1 cellular context compared by ENCODE assay signal in the genomic region with DNA sequence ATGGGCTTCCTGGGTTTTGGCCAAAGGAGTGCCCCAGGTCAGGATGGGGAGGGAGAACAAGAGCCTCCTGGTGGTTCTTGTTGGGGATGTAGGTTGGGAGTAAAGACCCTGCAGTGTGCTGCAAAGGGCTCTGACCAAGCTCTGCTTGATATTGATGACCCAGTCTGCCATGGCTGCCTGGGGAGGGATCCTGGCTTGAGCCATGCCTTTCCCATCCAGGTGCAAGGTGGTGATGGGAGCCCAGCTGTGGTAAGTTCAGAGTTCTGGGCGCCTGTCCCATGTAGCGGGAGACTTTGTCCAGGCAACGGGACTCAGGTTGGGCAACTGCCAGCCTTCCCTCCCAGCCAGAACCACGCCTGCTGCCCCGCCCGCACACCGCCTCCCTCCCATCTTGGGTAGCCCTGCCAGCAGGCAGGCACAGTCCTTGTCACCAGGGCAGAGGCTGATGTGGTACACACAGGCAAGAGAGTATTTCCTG.
TF ChIP-seq lines count a peak whose summit lies in the region.

No MANE protein-coding gene starts in this region.

TF ChIP-seq in IMR-90, 13 proteins besides CTCF, POLR2A, EP300 and RAD21 (continued from another document):
- TF ChIP-seq, protein P1, sequence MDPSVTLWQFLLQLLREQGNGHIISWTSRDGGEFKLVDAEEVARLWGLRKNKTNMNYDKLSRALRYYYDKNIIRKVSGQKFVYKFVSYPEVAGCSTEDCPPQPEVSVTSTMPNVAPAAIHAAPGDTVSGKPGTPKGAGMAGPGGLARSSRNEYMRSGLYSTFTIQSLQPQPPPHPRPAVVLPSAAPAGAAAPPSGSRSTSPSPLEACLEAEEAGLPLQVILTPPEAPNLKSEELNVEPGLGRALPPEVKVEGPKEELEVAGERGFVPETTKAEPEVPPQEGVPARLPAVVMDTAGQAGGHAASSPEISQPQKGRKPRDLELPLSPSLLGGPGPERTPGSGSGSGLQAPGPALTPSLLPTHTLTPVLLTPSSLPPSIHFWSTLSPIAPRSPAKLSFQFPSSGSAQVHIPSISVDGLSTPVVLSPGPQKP (IDR thresholded peaks at IDR 0.05; ENCODE audit: borderline replicate concordance, low read depth, low read length), result no peak
- no peak for TF ChIP-seq MAFK (IDR thresholded peaks at IDR 0.05; ENCODE audit: low read depth, low read length)
- no peak for TF ChIP-seq RFX5 (IDR thresholded peaks at IDR 0.05; ENCODE audit: low read depth, low read length)
- TF ChIP-seq SMC3 (IDR thresholded peaks at IDR 0.05; ENCODE audit: low read depth, low read length), result no peak
- no peak for TF ChIP-seq MXI1 (IDR thresholded peaks at IDR 0.05; ENCODE audit: borderline replicate concordance, low read depth, low read length)
- no peak for TF ChIP-seq NFE2L2 (IDR thresholded peaks at IDR 0.05; ENCODE audit: low read depth, low read length)
- no peak for TF ChIP-seq BHLHE40 (IDR thresholded peaks at IDR 0.05; ENCODE audit: low read depth, low read length)
